Comparison of ENCODE assay signal across 1 cellular context in the genomic region with DNA sequence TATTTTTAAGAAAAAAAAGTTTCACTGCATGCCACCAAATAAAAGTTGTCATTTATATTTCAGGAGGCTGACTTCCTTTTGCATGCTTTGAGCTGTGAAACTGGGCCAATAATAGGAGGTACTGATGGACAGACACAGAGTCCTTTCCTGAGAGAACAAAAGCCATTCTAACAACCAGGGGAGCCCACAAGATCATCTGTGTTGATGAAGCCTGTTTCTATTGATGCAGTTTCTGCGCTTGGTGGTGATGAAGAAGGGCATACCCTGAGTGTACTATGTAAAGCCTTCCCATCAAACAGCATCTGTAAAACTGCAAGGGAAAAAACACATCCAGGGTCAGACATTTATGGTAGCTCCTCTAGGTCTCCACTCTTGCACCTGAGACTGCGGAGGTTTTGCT.
TF ChIP-seq lines count a peak whose summit lies in the region.

No MANE protein-coding gene starts in this region.

TF ChIP-seq in H1, 55 proteins besides CTCF, POLR2A, EP300 and RAD21:
- TF ChIP-seq SIRT6 (IDR thresholded peaks at IDR 0.05; ENCODE audit: low read length) = no peak
- TF ChIP-seq FOSL1 (IDR thresholded peaks at IDR 0.05; ENCODE audit: insufficient read depth, low read depth, low read length) = no peak
- TF ChIP-seq SP1 (IDR thresholded peaks at IDR 0.05; ENCODE audit: low read depth, low read length) = no peak
- TF ChIP-seq, protein P1, sequence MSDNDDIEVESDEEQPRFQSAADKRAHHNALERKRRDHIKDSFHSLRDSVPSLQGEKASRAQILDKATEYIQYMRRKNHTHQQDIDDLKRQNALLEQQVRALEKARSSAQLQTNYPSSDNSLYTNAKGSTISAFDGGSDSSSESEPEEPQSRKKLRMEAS (IDR thresholded peaks at IDR 0.05) = no peak
- TF ChIP-seq RXRA (IDR thresholded peaks at IDR 0.05; ENCODE audit: insufficient read depth, low read depth, low read length) = no peak
- no peak for TF ChIP-seq SUZ12 (IDR thresholded peaks at IDR 0.05; ENCODE audit: low read length)
- TF ChIP-seq, protein P2, sequence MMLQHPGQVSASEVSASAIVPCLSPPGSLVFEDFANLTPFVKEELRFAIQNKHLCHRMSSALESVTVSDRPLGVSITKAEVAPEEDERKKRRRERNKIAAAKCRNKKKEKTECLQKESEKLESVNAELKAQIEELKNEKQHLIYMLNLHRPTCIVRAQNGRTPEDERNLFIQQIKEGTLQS (IDR thresholded peaks at IDR 0.05; ENCODE audit: insufficient read depth, low read depth, low read length) = no peak
- no peak for TF ChIP-seq MAFK (IDR thresholded peaks at IDR 0.05; ENCODE audit: low read depth, low read length)
